20 cellular contexts compared by ENCODE assay signal in the genomic region with DNA sequence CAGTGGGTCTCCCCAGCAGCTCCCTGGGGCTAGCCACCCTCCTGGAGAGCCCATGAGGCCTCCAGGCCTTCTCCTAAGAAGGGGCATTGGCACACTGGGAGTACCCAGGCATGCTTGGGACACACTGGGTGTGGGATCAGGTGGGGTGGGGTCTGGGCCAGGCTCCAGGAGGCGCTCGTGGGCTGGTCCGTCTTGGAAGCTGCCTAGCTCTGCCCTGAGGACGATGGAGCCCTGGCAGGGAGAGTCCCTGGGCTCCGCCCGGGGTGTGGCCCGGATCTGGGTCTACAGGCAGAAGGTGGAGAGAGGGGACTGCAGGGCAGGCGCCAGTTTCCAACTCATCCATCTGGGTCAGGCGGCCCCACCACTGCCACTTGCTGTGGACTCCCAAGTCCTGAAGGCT. TPM values are rescaled to one million over a fixed set of nuclear protein-coding genes. Genes with fewer than 3 reads are reported as not detected.
DNase-seq lines count a peak whose midpoint lies in the region; ATAC-seq and TF ChIP-seq lines count a peak whose summit lies in the region.
"Had no signal": no experiment of that assay in that cellular context is flagged by ENCODE, and none has a peak within 500 bp of the region (broad histone marks: within the 10 kb centered on the region; RNA-seq: fewer than 3 reads in every experiment).

No MANE protein-coding gene starts in this region.

- peak overlapping the region; percentile 17 to 82 for H3K27ac ChIP-seq in thoracic aorta
- H3K27ac ChIP-seq: KMS-11, VCaP had no signal

- no peaks in the 10 kb centered on the region for H3K27me3 ChIP-seq in MG63
- H3K27me3 ChIP-seq in thoracic aorta (replicated peaks; ENCODE audit: insufficient read depth): no peaks in the 10 kb centered on the region

- ATAC-seq in thoracic aorta (ENCODE audit: insufficient number of reproducible peaks, low FRiP score, low read depth) (no peak), GM21825 (IDR thresholded peaks at IDR 0.05; ENCODE audit: unreplicated experiment) (no peak), GM18858 (IDR thresholded peaks at IDR 0.05; ENCODE audit: unreplicated experiment) (no peak)
- ATAC-seq: SK-N-SH treated with all-trans-retinoic acid at 6 μM for 48 hours had no signal

- DNase-seq in AG20443 (ENCODE audit: low spot score) (peak; percentile 67), MG63 (peak; percentile 50), fibroblast of the aortic adventitia (ENCODE audit: low read depth) (no peak), thoracic aorta (ENCODE audit: low spot score) (no peak), NCI-H524 (lab: John Stamatoyannopoulos, UW) (no peak)
- DNase-seq: activated CD4-positive, alpha-beta T cell treated with anti-CD3 and anti-CD28 coated beads, Interleukin-2, amount 50 U/mL, for 1 hour; activated CD8-positive, alpha-beta memory T cell treated with anti-CD3 and anti-CD28 coated beads, Interleukin-2, amount 50 U/mL, for 48 hours; head of caudate nucleus; midbrain; MV-4-11; NCI-H1694 treated with DMSO at 0.1 percent for 48 hours; NCI-H2171 treated with DMSO at 0.1 percent for 48 hours; NCI-H526 treated with DMSO at 0.1 percent for 48 hours had no signal

- TF ChIP-seq CTCF in fibroblast of the aortic adventitia (IDR thresholded peaks at IDR 0.05; ENCODE audit: insufficient read depth, low read length): no peak
- no peak for TF ChIP-seq CTCF in thoracic aorta (IDR thresholded peaks at IDR 0.05)

- peaks cover 29 to 57% of the 10 kb centered on the region in 2 donors for H3K4me1 ChIP-seq in thoracic aorta (ENCODE audit: control insufficient read depth in 1 of 2, low read depth in 2 of 2)

- H3K9me3 ChIP-seq in MG63: no peaks in the 10 kb centered on the region
- no peaks in the 10 kb centered on the region for H3K9me3 ChIP-seq in thoracic aorta

- H3K36me3 ChIP-seq in MG63: no peaks in the 10 kb centered on the region; the same call in 1 of the 2 replicates
- H3K36me3 ChIP-seq in thoracic aorta: no peaks in the 10 kb centered on the region

- H3K4me3 ChIP-seq in MG63 (peak overlapping the region; percentile 60), fibroblast of the aortic adventitia (ENCODE audit: low read depth, low read length) (peak overlapping the region; percentile 79), thoracic aorta (peak overlapping the region; percentile 85)

RNA-seq across cellular contexts. Expression of a gene that starts 2.4 kb away (rescaled TPM):
- 20.1 and 38.4 TPM in 2 replicates for total RNA-seq in MG63 (2014; rRNA removed; shearing (Covaris generic); ENCODE audit: low replicate concordance)
- total RNA-seq in fibroblast of the aortic adventitia (ENCODE audit: low replicate concordance) (3.5 and 36.1 TPM in 2 replicates), thoracic aorta (10 to 100 TPM; 42.0 to 66.1 TPM)
- total RNA-seq: HT1080 had no signal

RNA-seq across cellular contexts. Expression of a gene that starts 25.9 kb away (rescaled TPM):
- total RNA-seq in MG63 (2014; rRNA removed; shearing (Covaris generic); ENCODE audit: low replicate concordance): 11.1 and 24.4 TPM in 2 replicates
- total RNA-seq in fibroblast of the aortic adventitia (ENCODE audit: low replicate concordance): 7.0 and 14.0 TPM in 2 replicates
- total RNA-seq in thoracic aorta: 10 to 100 TPM; 23.0 to 31.0 TPM

RNA-seq across cellular contexts. Expression of a gene that starts 41.9 kb away (rescaled TPM):
- total RNA-seq in MG63 (2014; rRNA removed; shearing (Covaris generic); ENCODE audit: low replicate concordance): 82.0 and 99.2 TPM in 2 replicates
- 9.0 and 27.6 TPM in 2 replicates for total RNA-seq in fibroblast of the aortic adventitia (ENCODE audit: low replicate concordance)
- total RNA-seq in thoracic aorta: 10 to 100 TPM; 16.9 to 27.2 TPM

RNA-seq across cellular contexts. Expression of a gene that starts 46.9 kb away (rescaled TPM):
- total RNA-seq in MG63 (2014; rRNA removed; shearing (Covaris generic); ENCODE audit: low replicate concordance): not detected in 2 replicates
- 0.98 TPM in 1 of 2 replicates, not detected in the other for total RNA-seq in fibroblast of the aortic adventitia (ENCODE audit: low replicate concordance)
- total RNA-seq in thoracic aorta: not detected
- total RNA-seq: HT1080, posterior vena cava had no signal

Comparison
In these comparisons a context has a peak if more than half of its experiments do, and no peak if none do; other contexts are left out.
1. DNase-seq: peak in AG20443 (single experiment) and MG63 (single experiment); none in fibroblast of the aortic adventitia (single experiment), thoracic aorta (single experiment) and NCI-H524 (0 of 2).
2. Peak in every context shown above with its lines, with median percentiles within 50 percentile points of each other: H3K4me3 ChIP-seq.